8 cellular contexts compared by ENCODE assay signal in genomic region chr12:53493610-53494391, GRCh38. TPM values are rescaled to one million over a fixed set of nuclear protein-coding genes. Genes with fewer than 3 reads are reported as not detected.
DNase-seq lines count a peak whose midpoint lies in the region; ATAC-seq and TF ChIP-seq lines count a peak whose summit lies in the region.

No MANE protein-coding gene starts in this region.

- intact Hi-C loops in activated naive CD4-positive, alpha-beta T cell treated with anti-CD3 and anti-CD28 coated beads for 36 hours (cut with micrococcal nuclease) = loop anchor here (1.0 kb wide), 3 partner anchors 8 to 52 kb away; partner anchors contain the start of genes PRR13 and TARBP2
- intact Hi-C loops in right lobe of liver (cut with DNase I) (no loop called here), tibial artery (cut with DNase I; ENCODE audit: low total_unique reads) (no loop called here)

- no peaks in the 10 kb centered on the region for H3K36me3 Mint-ChIP-seq in activated naive CD4-positive, alpha-beta T cell treated with anti-CD3 and anti-CD28 coated beads for 36 hours (ENCODE audit: low read depth)

- H3K9me3 ChIP-seq in right lobe of liver (no peaks in the 10 kb centered on the region), tibial artery (no peaks in the 10 kb centered on the region)

- H3K9me3 Mint-ChIP-seq in activated naive CD4-positive, alpha-beta T cell treated with anti-CD3 and anti-CD28 coated beads for 36 hours = no peaks in the 10 kb centered on the region

- H3K4me3 ChIP-seq in right lobe of liver (peak overlapping the region; percentile 33 to 63 (median 48)), tibial artery (peak overlapping the region; percentile 54 to 71)

- no peak for DNase-seq in activated naive CD4-positive, alpha-beta T cell treated with anti-CD3 and anti-CD28 coated beads for 36 hours
- DNase-seq in activated naive CD4-positive, alpha-beta T cell treated with Interleukin-2 at 50 U/mL for 16 hours = no peak
- DNase-seq in right lobe of liver (peak in 1 of 3 donors; percentile 46), tibial artery (peak in 1 of 2 donors; percentile 64), NCI-H2081 treated with DMSO at 0.1 percent for 48 hours (lab: John Stamatoyannopoulos, UW) (no peak), foreskin melanocyte (no peak)

- peaks cover 0 to 10% (median 0%) of the 10 kb centered on the region in 4 donors for H3K4me1 ChIP-seq in right lobe of liver
- peaks cover 0 to 30% (median 23%) of the 10 kb centered on the region in 4 donors for H3K4me1 ChIP-seq in tibial artery

- CTCF ChIA-PET in activated naive CD4-positive, alpha-beta T cell treated with anti-CD3 and anti-CD28 coated beads for 36 hours (lab: Charles Lee) = interaction anchor here (0.6 to 3.6 kb wide), 5 partner anchors 11 to 173 kb away, joined by 4 to 16 read pairs (median 5); partner anchors contain the start of gene AAAS

- TF ChIP-seq CTCF in right lobe of liver (IDR thresholded peaks at IDR 0.05) (no peak), tibial artery (IDR thresholded peaks at IDR 0.05) (no peak)

- no peaks in the 10 kb centered on the region for H3K36me3 ChIP-seq in right lobe of liver
- H3K36me3 ChIP-seq in tibial artery = no peaks in the 10 kb centered on the region

- H3K4me1 Mint-ChIP-seq in activated naive CD4-positive, alpha-beta T cell treated with anti-CD3 and anti-CD28 coated beads for 36 hours (ENCODE audit: low read depth) = peaks cover 34% of the 10 kb centered on the region

- H3K4me3 Mint-ChIP-seq in activated naive CD4-positive, alpha-beta T cell treated with anti-CD3 and anti-CD28 coated beads for 36 hours = peak overlapping the region; percentile 88

- no peak for TF ChIP-seq POLR2A in right lobe of liver (IDR thresholded peaks at IDR 0.05)

- H3K27ac Mint-ChIP-seq in activated naive CD4-positive, alpha-beta T cell treated with anti-CD3 and anti-CD28 coated beads for 36 hours = peak overlapping the region; percentile 81

- ATAC-seq in right lobe of liver = no peak
- ATAC-seq in GM18517 (IDR thresholded peaks at IDR 0.05; ENCODE audit: unreplicated experiment) = no peak

- H3K27ac ChIP-seq in adipose tissue (ENCODE audit: low read depth, low read length) (peak overlapping the region; percentile 3), right lobe of liver (peak overlapping the region; percentile 31 to 39 (median 37)), tibial artery (peak overlapping the region; percentile 72 to 81)

- WGBS in adipose tissue, 3 donors = 22 to 48% (median 36%) methylated on average over 11 of the region's 11 CpGs
- WGBS in right lobe of liver (ENCODE audit: insufficient coverage, low coverage, low lambda C conversion rate, missing lambda C conversion rate) = 29% methylated on average over 8 of the region's 11 CpGs

- H3K27me3 ChIP-seq in right lobe of liver = no peaks in the 10 kb centered on the region
- no peaks in the 10 kb centered on the region for H3K27me3 ChIP-seq in tibial artery

- no peaks in the 10 kb centered on the region for H3K27me3 Mint-ChIP-seq in activated naive CD4-positive, alpha-beta T cell treated with anti-CD3 and anti-CD28 coated beads for 36 hours (ENCODE audit: low read depth)

RNA-seq across cellular contexts. Expression of gene MAP3K12, which starts 5.5 kb away (rescaled TPM):
- total RNA-seq in activated naive CD4-positive, alpha-beta T cell treated with anti-CD3 and anti-CD28 coated beads for 36 hours = 1 to 10 TPM; 6.0 to 8.2 TPM
- 10 to 100 TPM in 1 of 3 donors, 1 to 10 TPM in 2; 4.6 to 23.1 (median 8.6) TPM for polyA plus RNA-seq in adipose tissue
- 1 to 10 TPM in 4 of 6 experiments, under 1 TPM in 2; 0.68 to 2.9 (median 1.5) TPM for total RNA-seq in right lobe of liver

RNA-seq across cellular contexts. Expression of gene TARBP2, which starts 7.3 kb away (rescaled TPM):
- total RNA-seq in activated naive CD4-positive, alpha-beta T cell treated with anti-CD3 and anti-CD28 coated beads for 36 hours = 10 to 100 TPM; 25.0 to 26.8 TPM
- 10 to 100 TPM; 19.0 to 28.0 (median 19.7) TPM for polyA plus RNA-seq in adipose tissue
- 10 to 100 TPM; 15.1 to 20.8 (median 17.8) TPM for total RNA-seq in right lobe of liver

RNA-seq across cellular contexts. Expression of gene NPFF, which starts 13.5 kb away (rescaled TPM):
- total RNA-seq in activated naive CD4-positive, alpha-beta T cell treated with anti-CD3 and anti-CD28 coated beads for 36 hours = not detected
- polyA plus RNA-seq in adipose tissue = 1 to 10 TPM in 1 of 3 donors, under 1 TPM in 1, not detected in 1; 0.21 to 2.6 TPM
- total RNA-seq in right lobe of liver = not detected

RNA-seq across cellular contexts. Expression of gene PCBP2, which starts 41.9 kb away (rescaled TPM):
- total RNA-seq in activated naive CD4-positive, alpha-beta T cell treated with anti-CD3 and anti-CD28 coated beads for 36 hours = 1,000 to 10,000 TPM; 1,085 to 1,132 TPM
- 100 to 1,000 TPM; 428 to 505 (median 439) TPM for polyA plus RNA-seq in adipose tissue
- 100 to 1,000 TPM; 254 to 463 (median 347) TPM for total RNA-seq in right lobe of liver

RNA-seq across cellular contexts. Expression of gene PRR13, which starts 52.3 kb away (rescaled TPM):
- total RNA-seq in activated naive CD4-positive, alpha-beta T cell treated with anti-CD3 and anti-CD28 coated beads for 36 hours = 100 to 1,000 TPM; 207 to 216 TPM
- polyA plus RNA-seq in adipose tissue = 100 to 1,000 TPM in 2 of 3 donors, 10 to 100 TPM in 1; 82.1 to 179 (median 162) TPM
- 10 to 100 TPM; 35.9 to 91.2 (median 61.0) TPM for total RNA-seq in right lobe of liver

Comparison
In these comparisons a context has a peak if more than half of its experiments do, and no peak if none do; other contexts are left out.
1. H3K27ac ChIP-seq: peak in every context shown above with its lines; median percentile 76 in tibial artery; 37 in right lobe of liver; 3 in adipose tissue.